20 cellular contexts compared by ENCODE assay signal in genomic region chr3:193389335-193389734, GRCh38. TPM values are rescaled to one million over a fixed set of nuclear protein-coding genes. Genes with fewer than 3 reads are reported as not detected.
DNase-seq lines count a peak whose midpoint lies in the region; ATAC-seq and TF ChIP-seq lines count a peak whose summit lies in the region.
"Had no signal": no experiment of that assay in that cellular context is flagged by ENCODE, and none has a peak within 500 bp of the region (broad histone marks: within the 10 kb centered on the region; RNA-seq: fewer than 3 reads in every experiment).

No MANE protein-coding gene starts in this region.

- ATAC-seq in GM23338 = peak; percentile 96
- no peak for ATAC-seq in HG02571 (IDR thresholded peaks at IDR 0.05; ENCODE audit: unreplicated experiment)
- ATAC-seq in stimulated activated naive CD8-positive, alpha-beta T cell treated with anti-CD3 and anti-CD28 coated beads, Interleukin-15, amount 100 ng/mL, for 72 hours = no peak

- peak overlapping the region; percentile 72; the same call in 1 of the 2 replicates for H3K27ac Mint-ChIP-seq in GM23338
- H3K27ac Mint-ChIP-seq in stimulated activated naive CD8-positive, alpha-beta T cell treated with anti-CD3 and anti-CD28 coated beads, Interleukin-15, amount 100 ng/mL, for 72 hours = no peak overlapping the region
- H3K27ac Mint-ChIP-seq: CD4-positive, CD25-positive, alpha-beta regulatory T cell; T-helper 1 cell treated with Interleukin-12 subunit alpha and Interleukin-12 subunit beta and Interleukin-4 antibody, amounts not matched to agents 30 μg/mL and 1 μg/mL, for 36 hours had no signal

- H3K36me3 ChIP-seq in GM23338 (ENCODE audit: insufficient read depth) (no peaks in the 10 kb centered on the region), HUES64 (ENCODE audit: insufficient read depth, low read length) (no peaks in the 10 kb centered on the region)

- peaks cover 8% of the 10 kb centered on the region; the same call in 2 of the 3 replicates for H3K9me3 Mint-ChIP-seq in GM23338
- no peaks in the 10 kb centered on the region for H3K9me3 Mint-ChIP-seq in stimulated activated naive CD8-positive, alpha-beta T cell treated with anti-CD3 and anti-CD28 coated beads, Interleukin-15, amount 100 ng/mL, for 72 hours
- H3K9me3 Mint-ChIP-seq: T-helper 1 cell treated with Interleukin-12 subunit alpha and Interleukin-12 subunit beta and Interleukin-4 antibody, amounts not matched to agents 30 μg/mL and 1 μg/mL, for 36 hours had no signal

- H3K4me3 ChIP-seq in GM23338 (no peak overlapping the region), HUES64 (ENCODE audit: low read length) (no peak overlapping the region)
- H3K4me3 ChIP-seq: GM23248, SK-N-MC had no signal

- no peaks in the 10 kb centered on the region for H3K27me3 Mint-ChIP-seq in GM23338 (ENCODE audit: insufficient read depth, low read depth, poor library complexity)
- peaks cover 17% of the 10 kb centered on the region for H3K27me3 Mint-ChIP-seq in stimulated activated naive CD8-positive, alpha-beta T cell treated with anti-CD3 and anti-CD28 coated beads, Interleukin-15, amount 100 ng/mL, for 72 hours
- H3K27me3 Mint-ChIP-seq: CD4-positive, CD25-positive, alpha-beta regulatory T cell had no signal

- H3K36me3 Mint-ChIP-seq in GM23338 (ENCODE audit: low read depth) = peaks cover 3% of the 10 kb centered on the region
- H3K36me3 Mint-ChIP-seq: CD4-positive, CD25-positive, alpha-beta regulatory T cell had no signal

- H3K4me1 Mint-ChIP-seq in GM23338 = peaks cover 36% of the 10 kb centered on the region
- no peaks in the 10 kb centered on the region for H3K4me1 Mint-ChIP-seq in stimulated activated naive CD8-positive, alpha-beta T cell treated with anti-CD3 and anti-CD28 coated beads, Interleukin-15, amount 100 ng/mL, for 72 hours
- H3K4me1 Mint-ChIP-seq: CD4-positive, CD25-positive, alpha-beta regulatory T cell had no signal

- peak overlapping the region; percentile 3; the same call in 1 of the 2 replicates for H3K4me2 ChIP-seq in GM23338

- DNase-seq in GM23338 (ENCODE audit: low spot score) (peak; percentile 75), NCI-H345 treated with DMSO at 0.1 percent for 48 hours (lab: John Stamatoyannopoulos, UW; ENCODE audit: unreplicated experiment) (peak; percentile 93), iPS DF 4.7 (ENCODE audit: extremely low read depth, low spot score) (peak; percentile 30), GM19240 (ENCODE audit: insufficient read length, low spot score) (no peak)
- DNase-seq in activated CD4-positive, alpha-beta T cell treated with anti-CD3 and anti-CD28 coated beads for 48 hours = no peak
- DNase-seq in stimulated activated naive CD8-positive, alpha-beta T cell treated with anti-CD3 and anti-CD28 coated beads, Interleukin-15, amount 100 ng/mL, for 72 hours = no peak
- DNase-seq: ACHN; Calu3; CD4-positive, CD25-positive, alpha-beta regulatory T cell; DMS79 treated with DMSO at 0.1 percent for 48 hours; GF-D8; GM23248; IMR-90; NCI-H146; NCI-H526 had no signal

- H3K4me1 ChIP-seq in GM23338 (ENCODE audit: insufficient read depth) = peaks cover 30% of the 10 kb centered on the region
- peaks cover 43% of the 10 kb centered on the region for H3K4me1 ChIP-seq in HUES64 (ENCODE audit: insufficient read depth, low read length)

- no peaks in the 10 kb centered on the region for H4K20me1 ChIP-seq in GM23338 (replicated peaks; ENCODE audit: insufficient read depth)

- no peak for TF ChIP-seq CTCF in GM23338 (conservative IDR thresholded peaks at IDR 0.05; ENCODE audit: low read depth in 2 of 2)

- H3K4me3 Mint-ChIP-seq in GM23338 = no peak overlapping the region
- H3K4me3 Mint-ChIP-seq in stimulated activated naive CD8-positive, alpha-beta T cell treated with anti-CD3 and anti-CD28 coated beads, Interleukin-15, amount 100 ng/mL, for 72 hours = no peak overlapping the region
- H3K4me3 Mint-ChIP-seq: CD4-positive, CD25-positive, alpha-beta regulatory T cell; T-helper 1 cell treated with Interleukin-12 subunit alpha and Interleukin-12 subunit beta and Interleukin-4 antibody, amounts not matched to agents 30 μg/mL and 1 μg/mL, for 36 hours had no signal

- H2AFZ ChIP-seq in GM23338 = no peak overlapping the region
- H2AFZ ChIP-seq: GM23248 had no signal

- no peak overlapping the region for H3K9ac ChIP-seq in HUES64 (ENCODE audit: low read depth, low read length)
- H3K9ac ChIP-seq: GM23248 had no signal

- H3K9me3 ChIP-seq in HUES64 (ENCODE audit: insufficient read depth, low read depth, low read length) = no peaks in the 10 kb centered on the region

- H3K27me3 ChIP-seq in GM23338 (ENCODE audit: insufficient read depth) (no peaks in the 10 kb centered on the region), HUES64 (ENCODE audit: insufficient read depth, low read length) (no peaks in the 10 kb centered on the region)

- WGBS in HUES64 = 16% methylated on average over 2 of the region's 2 CpGs

- H3K27ac ChIP-seq in GM23338 (ENCODE audit: low read depth) = 0 out of 2 replicates have a peak overlapping the region, but pooled peaks have one; percentile 20
- H3K27ac ChIP-seq in HUES64 (ENCODE audit: low read depth, low read length) = peak overlapping the region; percentile 75; the same call in 1 of the 2 replicates
- H3K27ac ChIP-seq: GM23248, SK-N-MC had no signal

- H3K79me2 ChIP-seq in GM23338 (replicated peaks; ENCODE audit: insufficient read depth) = no peaks in the 10 kb centered on the region

- no peaks in the 10 kb centered on the region for H3F3A ChIP-seq in GM23338 (replicated peaks; ENCODE audit: low read depth)

- peaks cover 20% of the 10 kb centered on the region for H3K9me2 ChIP-seq in GM23338 (ENCODE audit: insufficient read depth)

TF ChIP-seq in GM23338, 12 proteins besides CTCF, POLR2A, EP300 and RAD21 (continues in another document):
- TF ChIP-seq JUNB (IDR thresholded peaks at IDR 0.05; ENCODE audit: unreplicated experiment) (no peak), EZH2 (IDR thresholded peaks at IDR 0.05; ENCODE audit: low read depth, unreplicated experiment) (no peak), ZNF331 (CRISPR knock-in tag; IDR thresholded peaks at IDR 0.05; ENCODE audit: low read depth) (no peak), CREB1 (CRISPR knock-in tag; IDR thresholded peaks at IDR 0.05; ENCODE audit: low read depth) (no peak), ZNF462 (CRISPR knock-in tag; IDR thresholded peaks at IDR 0.05) (0 out of 2 replicates have a peak, but pooled peaks have one; percentile 25)

RNA-seq across cellular contexts. Expression of gene ATP13A5, which starts 10.8 kb away (rescaled TPM):
- total RNA-seq in GM23338 (2014; rRNA removed; shearing (Covaris generic)) = not detected in 2 replicates
- not detected in 2 replicates for polyA plus RNA-seq in GM23338 (2016; fragmentation: Nextera tagmentation; extraction: Ambion mirVana)
- not detected for polyA plus RNA-seq in HUES64 (2013, experiment 1 of 2)
- not detected for polyA plus RNA-seq in HUES64 (2013, experiment 2 of 2)
- total RNA-seq: Calu3; CD4-positive, CD25-positive, alpha-beta regulatory T cell; GM23248; IMR-90; LHCN-M2 had no signal
- polyA plus RNA-seq: CD4-positive, CD25-positive, alpha-beta regulatory T cell; GM23248; IMR-90 had no signal

Comparison
In these comparisons a context has a peak if more than half of its experiments do, and no peak if none do; other contexts are left out.
1. DNase-seq: peak in GM23338 (single experiment), NCI-H345 treated with DMSO at 0.1 percent for 48 hours (single experiment) and iPS DF 4.7 (single experiment); none in activated CD4-positive, alpha-beta T cell treated with anti-CD3 and anti-CD28 coated beads for 48 hours (single experiment), GM19240 (single experiment) and stimulated activated naive CD8-positive, alpha-beta T cell treated with anti-CD3 and anti-CD28 coated beads, Interleukin-15, amount 100 ng/mL, for 72 hours (0 of 2).